In the genomic region with DNA sequence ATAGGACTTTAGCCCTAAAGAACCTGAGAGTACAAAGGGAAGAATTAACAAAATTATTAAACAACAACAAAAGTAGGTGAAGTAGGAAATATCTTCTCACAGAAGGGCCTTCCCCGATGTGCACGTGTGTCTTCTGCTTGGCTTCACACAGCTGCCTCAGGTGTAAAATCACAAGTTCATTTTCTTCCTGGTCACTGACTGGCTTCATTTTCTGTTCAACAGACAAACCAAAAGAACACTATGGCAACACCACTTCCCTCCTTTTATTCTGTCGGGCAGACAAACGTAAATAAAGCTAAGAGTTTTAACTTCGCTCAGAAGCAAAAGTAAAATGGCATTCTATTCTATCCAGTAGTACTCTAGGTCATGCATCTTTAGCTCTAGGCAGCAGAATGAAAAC, we compare ENCODE assay signal across 15 cellular contexts.
DNase-seq lines count a peak whose midpoint lies in the region; ATAC-seq and FAIRE-seq lines count a peak whose summit lies in the region.
"Had no signal": no experiment of that assay in that cellular context is flagged by ENCODE, and none has a peak within 500 bp of the region (broad histone marks: within the 10 kb centered on the region; RNA-seq: fewer than 3 reads in every experiment).

No MANE protein-coding gene starts in this region.

- H4K20me1 ChIP-seq in Karpas-422 (ENCODE audit: insufficient read depth, low read depth, low read length) = no peaks in the 10 kb centered on the region

- no peak overlapping the region for H3K4me2 ChIP-seq in Karpas-422 (ENCODE audit: low read depth, low read length, poor library complexity, severe bottlenecking)

- H3K9ac ChIP-seq in Karpas-422 (ENCODE audit: low read length) = no peak overlapping the region

- no peak overlapping the region for H3K27ac ChIP-seq in Karpas-422 (ENCODE audit: low read length)
- H3K27ac ChIP-seq: C4-2B had no signal

- ATAC-seq in GM18873 (IDR thresholded peaks at IDR 0.05; ENCODE audit: low FRiP score, unreplicated experiment) (peak; percentile 65), GM21619 (IDR thresholded peaks at IDR 0.05; ENCODE audit: unreplicated experiment) (peak; percentile 92), HG03066 (IDR thresholded peaks at IDR 0.05; ENCODE audit: low read depth, unreplicated experiment) (peak; percentile 93)
- ATAC-seq: activated T-helper 17 cell treated with anti-CD3 and anti-CD28 coated beads, Interleukin-2, amount 50 U/mL, for 72 hours; sciatic nerve had no signal

- H2AFZ ChIP-seq in Karpas-422 (ENCODE audit: low read length) = no peak overlapping the region

- H3K9me2 ChIP-seq in Karpas-422 (replicated peaks; ENCODE audit: insufficient read depth, low read length) = no peaks in the 10 kb centered on the region

- no peaks in the 10 kb centered on the region for H3K9me3 ChIP-seq in Karpas-422 (ENCODE audit: low read length)

- no peaks in the 10 kb centered on the region for H3K4me1 ChIP-seq in Karpas-422 (ENCODE audit: low read length)

- DNase-seq in Karpas-422 = no peak
- no peak for DNase-seq in NCI-H446 treated with DMSO at 0.1 percent for 48 hours (lab: John Stamatoyannopoulos, UW)
- no peak for DNase-seq in C1 segment of cervical spinal cord (lab: John Stamatoyannopoulos, UW)
- no peak for DNase-seq in AG08395 (ENCODE audit: low spot score)
- DNase-seq: activated CD4-positive, alpha-beta T cell treated with anti-CD3 and anti-CD28 coated beads for 1 hour; EL; foreskin fibroblast had no signal

- H3K36me3 ChIP-seq in Karpas-422 (ENCODE audit: insufficient read depth, low read length) = no peaks in the 10 kb centered on the region

- no peak overlapping the region for H3K4me3 ChIP-seq in Karpas-422 (ENCODE audit: low read length)

- H3K79me2 ChIP-seq in Karpas-422 (ENCODE audit: low read length) = no peaks in the 10 kb centered on the region

- FAIRE-seq in islet of Langerhans (lab: Jason Lieb, UNC) = peak; percentile 81
- FAIRE-seq: keratinocyte had no signal

- H3K27me3 ChIP-seq in Karpas-422 (ENCODE audit: low read length) = no peaks in the 10 kb centered on the region
